ENCODE assay signal across 29 cellular contexts in the genomic region with DNA sequence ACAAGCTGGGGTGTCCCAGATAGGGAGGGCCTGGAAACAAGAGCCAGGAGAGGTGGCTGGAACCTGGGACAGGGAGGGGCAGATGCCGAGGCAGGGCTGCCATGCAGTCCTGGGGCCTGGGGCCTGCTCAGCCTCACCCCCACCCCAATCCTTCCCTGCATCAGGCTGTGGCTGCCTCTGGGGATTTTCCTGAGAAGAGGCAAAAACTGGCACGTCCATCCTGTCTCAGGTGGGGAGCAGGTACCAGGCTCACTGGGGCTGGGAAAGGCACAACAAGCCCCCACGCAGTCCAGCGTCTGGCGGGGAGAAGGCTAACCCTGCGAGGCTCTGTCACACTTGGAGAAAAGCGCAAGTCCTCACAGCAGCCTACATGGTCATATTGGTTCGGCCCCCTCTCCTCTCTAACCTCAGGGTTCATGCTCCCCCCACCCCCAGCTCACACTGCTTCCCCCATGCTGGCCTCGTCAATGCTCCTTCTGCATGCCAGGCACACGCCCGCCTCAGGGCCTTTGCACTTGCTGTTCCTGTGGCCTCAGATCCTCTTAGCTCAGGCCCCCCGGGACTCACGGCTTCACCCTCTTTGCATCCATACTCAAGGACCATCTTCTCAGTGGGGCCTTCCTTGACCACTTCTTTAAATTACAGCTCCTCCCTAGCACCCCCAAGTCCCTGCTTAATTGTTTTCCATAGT. TPM values are rescaled to one million over a fixed set of nuclear protein-coding genes. Genes with fewer than 3 reads are reported as not detected.
"Had no signal": no experiment of that assay in that cellular context is flagged by ENCODE, and none has a peak within 500 bp of the region (broad histone marks: within the 10 kb centered on the region; RNA-seq: fewer than 3 reads in every experiment).

No MANE protein-coding gene starts in this region.

- ATAC-seq: activated naive CD4-positive, alpha-beta T cell treated with anti-CD3 and anti-CD28 coated beads, Interleukin-2, amount 50 U/mL, for 72 hours; activated T-cell treated with anti-CD3 and anti-CD28 coated beads, Interleukin-2, amount 50 U/mL, for 72 hours; effector memory CD8-positive, alpha-beta T cell; foreskin keratinocyte; gastrocnemius medialis; heart left ventricle; T-helper 17 cell; WTC11 had no signal

- H3K9me3 ChIP-seq: ascending aorta, breast epithelium, esophagus muscularis mucosa, gastrocnemius medialis, heart left ventricle had no signal

- H3K27me3 ChIP-seq: ascending aorta, breast epithelium, gastrocnemius medialis, heart left ventricle had no signal

- H3K4me1 ChIP-seq: ascending aorta, breast epithelium, foreskin keratinocyte, gastrocnemius medialis had no signal

- H3K4me3 ChIP-seq: ascending aorta, breast epithelium, coronary artery, esophagus muscularis mucosa, gastrocnemius medialis, heart left ventricle had no signal

- H3K36me3 ChIP-seq: ascending aorta, breast epithelium, esophagus muscularis mucosa, gastrocnemius medialis, heart left ventricle had no signal

- DNase-seq: activated CD4-positive, alpha-beta memory T cell treated with anti-CD3 and anti-CD28 coated beads, Interleukin-2, amount 10 ng/mL, durations not matched to agents 7 days and 5 days; activated CD4-positive, alpha-beta T cell treated with anti-CD3 and anti-CD28 coated beads for 1 hour; activated CD4-positive, alpha-beta T cell treated with anti-CD3 and anti-CD28 coated beads for 4 hours; activated CD4-positive, alpha-beta T cell treated with anti-CD3 and anti-CD28 coated beads, Interleukin-2, amount 10 ng/mL, durations not matched to agents 7 days and 5 days; activated CD4-positive, alpha-beta T cell treated with anti-CD3 and anti-CD28 coated beads, Interleukin-2, amount 50 U/mL, for 4 hours; activated CD8-positive, alpha-beta memory T cell treated with anti-CD3 and anti-CD28 coated beads, Interleukin-2, amount 50 U/mL, for 48 hours; activated gamma-delta T cell; activated naive CD4-positive, alpha-beta T cell; activated naive CD4-positive, alpha-beta T cell treated with anti-CD3 and anti-CD28 coated beads, Interleukin-2, amount 10 ng/mL, durations not matched to agents 7 days and 5 days; activated naive CD8-positive, alpha-beta T cell treated with anti-CD3 and anti-CD28 coated beads, Interleukin-2, amount 10 ng/mL, durations not matched to agents 7 days and 5 days; activated T-cell treated with anti-CD3 and anti-CD28 coated beads for 4 hours; activated T-cell treated with anti-CD3 and anti-CD28 coated beads, Interleukin-2, amount 50 U/mL, for 24 hours; activated T-cell treated with anti-CD3 and anti-CD28 coated beads, Interleukin-2, amount 50 U/mL, for 72 hours; dermis blood vessel endothelial cell; effector CD4-positive, alpha-beta T cell; effector memory CD8-positive, alpha-beta T cell; erythroblast; foreskin keratinocyte; gastrocnemius medialis; glutamatergic neuron; T-helper 1 cell; T-helper 17 cell had no signal

- H3K27ac ChIP-seq: ascending aorta, breast epithelium, coronary artery, esophagus muscularis mucosa, foreskin keratinocyte, gastrocnemius medialis, heart left ventricle had no signal

RNA-seq across cellular contexts. Expression of gene LINGO1, which starts 53.1 kb away (rescaled TPM):
- total RNA-seq: activated CD4-positive, alpha-beta memory T cell treated with anti-CD3 and anti-CD28 coated beads, Interleukin-2, amount 10 ng/mL, durations not matched to agents 7 days and 5 days; activated CD4-positive, alpha-beta T cell treated with anti-CD3 and anti-CD28 coated beads, Interleukin-2, amount 10 ng/mL, durations not matched to agents 7 days and 5 days; activated naive CD4-positive, alpha-beta T cell treated with anti-CD3 and anti-CD28 coated beads, Interleukin-2, amount 50 U/mL, for 72 hours; activated naive CD8-positive, alpha-beta T cell treated with anti-CD3 and anti-CD28 coated beads, Interleukin-2, amount 10 ng/mL, durations not matched to agents 7 days and 5 days; dermis blood vessel endothelial cell; T-helper 17 cell had no signal
